In the genomic region with DNA sequence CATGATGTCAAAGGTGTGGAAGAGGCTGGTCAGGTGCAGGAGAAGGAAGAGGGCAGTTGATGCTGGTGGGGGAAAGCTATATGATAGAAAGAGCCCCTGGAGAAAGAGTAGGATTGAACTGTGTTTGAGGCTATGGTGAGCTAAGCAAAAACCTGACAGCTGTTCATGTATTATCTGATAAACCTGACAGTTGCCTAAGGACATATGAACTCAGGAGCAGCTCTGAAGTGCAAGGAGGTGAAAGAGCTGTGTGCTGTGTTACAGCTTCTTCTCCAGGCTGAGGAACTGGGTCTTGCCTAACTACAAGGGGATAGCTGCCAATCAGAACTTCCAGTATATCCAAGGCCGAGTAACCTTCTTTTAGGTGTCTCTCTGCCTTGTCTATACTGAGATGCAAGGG, we compare ENCODE assay signal across 28 cellular contexts.
"Had no signal": no experiment of that assay in that cellular context is flagged by ENCODE, and none has a peak within 500 bp of the region (broad histone marks: within the 10 kb centered on the region; RNA-seq: fewer than 3 reads in every experiment).

No MANE protein-coding gene starts in this region.

- H3K4me3 Mint-ChIP-seq: activated CD4-positive, alpha-beta T cell treated with anti-CD3 and anti-CD28 coated beads for 36 hours; activated T-cell treated with anti-CD3 and anti-CD28 coated beads, Interleukin-2, amount 50 U/mL, for 72 hours; naive thymus-derived CD8-positive, alpha-beta T cell; neural progenitor cell; stimulated activated naive B cell treated with anti-CD40 and anti-IgM and Interleukin-4, amounts not matched to agents 10 μg/mL and 1 μg/mL and 100 μg/mL, for 72 hours; T-helper 2 cell treated with Interferon-gamma antibody and Interleukin-4, amounts not matched to agents 5 μg/mL and 100 μg/mL, for 36 hours had no signal

- H3K4me1 Mint-ChIP-seq: naive thymus-derived CD8-positive, alpha-beta T cell had no signal

- H3K27me3 Mint-ChIP-seq: activated CD4-positive, alpha-beta T cell treated with anti-CD3 and anti-CD28 coated beads for 36 hours had no signal

- H3K27me3 ChIP-seq: breast epithelium, neural progenitor cell, right atrium auricular region, stomach, thyroid gland had no signal

- H3K27ac Mint-ChIP-seq: activated CD4-positive, alpha-beta T cell treated with anti-CD3 and anti-CD28 coated beads for 36 hours; activated naive CD4-positive, alpha-beta T cell treated with anti-CD3 and anti-CD28 coated beads, Interleukin-2, amount 50 U/mL, for 72 hours; activated T-cell treated with anti-CD3 and anti-CD28 coated beads, Interleukin-2, amount 50 U/mL, for 72 hours; naive thymus-derived CD8-positive, alpha-beta T cell; neural progenitor cell; stimulated activated naive B cell treated with anti-CD40 and anti-IgM and Interleukin-4, amounts not matched to agents 10 μg/mL and 1 μg/mL and 100 μg/mL, for 72 hours; T-helper 2 cell treated with Interferon-gamma antibody and Interleukin-4, amounts not matched to agents 5 μg/mL and 100 μg/mL, for 36 hours had no signal

- H3K9me3 Mint-ChIP-seq: activated naive CD4-positive, alpha-beta T cell treated with anti-CD3 and anti-CD28 coated beads, Interleukin-2, amount 50 U/mL, for 72 hours; neural progenitor cell; T-helper 2 cell treated with Interferon-gamma antibody and Interleukin-4, amounts not matched to agents 5 μg/mL and 100 μg/mL, for 36 hours had no signal

- H3K36me3 Mint-ChIP-seq: naive thymus-derived CD8-positive, alpha-beta T cell; neural progenitor cell; stimulated activated naive B cell treated with anti-CD40 and anti-IgM and Interleukin-4, amounts not matched to agents 10 μg/mL and 1 μg/mL and 100 μg/mL, for 72 hours had no signal

- DNase-seq: activated CD4-positive, alpha-beta T cell treated with anti-CD3 and anti-CD28 coated beads for 36 hours; activated CD4-positive, alpha-beta T cell treated with anti-CD3 and anti-CD28 coated beads, Interleukin-2, amount 50 U/mL, for 4 hours; activated CD4-positive, CD25-positive, alpha-beta regulatory T cell; activated naive CD4-positive, alpha-beta T cell; activated T-cell treated with anti-CD3 and anti-CD28 coated beads for 4 hours; activated T-cell treated with anti-CD3 and anti-CD28 coated beads, Interleukin-2, amount 50 U/mL, for 72 hours; central memory CD4-positive, alpha-beta T cell; foreskin fibroblast; head of caudate nucleus; hippocampal formation; kidney; left colon; midbrain; naive thymus-derived CD8-positive, alpha-beta T cell; occipital lobe; stimulated activated CD4-positive, alpha-beta T cell treated with anti-CD3 and anti-CD28 coated beads, Interleukin-15, amount 100 ng/mL, for 24 hours; stimulated activated CD4-positive, alpha-beta T cell treated with anti-CD3 and anti-CD28 coated beads, Interleukin-2, amount 100 ng/mL, for 24 hours; stimulated activated naive B cell treated with anti-CD40 and anti-IgM and Interleukin-4, amounts not matched to agents 10 μg/mL and 1 μg/mL and 100 μg/mL, for 72 hours; stomach; thyroid gland had no signal

- H3K9me3 ChIP-seq: breast epithelium, right atrium auricular region, stomach, thyroid gland had no signal

- ATAC-seq: activated CD4-positive, alpha-beta T cell treated with anti-CD3 and anti-CD28 coated beads for 36 hours; activated naive CD4-positive, alpha-beta T cell treated with anti-CD3 and anti-CD28 coated beads, Interleukin-2, amount 50 U/mL, for 72 hours; activated T-cell treated with anti-CD3 and anti-CD28 coated beads, Interleukin-2, amount 50 U/mL, for 72 hours; esophagus mucosa; left colon; naive thymus-derived CD8-positive, alpha-beta T cell had no signal

- H3K27ac ChIP-seq: breast epithelium, neural progenitor cell, parathyroid adenoma, right atrium auricular region, stomach, thyroid gland had no signal

- FAIRE-seq: endothelial cell of umbilical vein, kidney had no signal
